In genomic region chr5:98307811-98308210, GRCh38 we compare ENCODE assay signal across 1 cellular context.
TF ChIP-seq lines count a peak whose summit lies in the region.

No MANE protein-coding gene starts in this region.

TF ChIP-seq in GM23338, 12 proteins besides CTCF, POLR2A, EP300 and RAD21 (continued from another document):
- no peak for TF ChIP-seq ZNF462 (CRISPR knock-in tag; IDR thresholded peaks at IDR 0.05)
- no peak for TF ChIP-seq REST (IDR thresholded peaks at IDR 0.05; ENCODE audit: unreplicated experiment)
- no peak for TF ChIP-seq NANOG (IDR thresholded peaks at IDR 0.05; ENCODE audit: borderline replicate concordance)
- TF ChIP-seq ZNF331 (CRISPR knock-in tag; IDR thresholded peaks at IDR 0.05; ENCODE audit: low read depth), result no peak
- no peak for TF ChIP-seq EZH2phosphoT487 (IDR thresholded peaks at IDR 0.05; ENCODE audit: unreplicated experiment)
